In the genomic region with DNA sequence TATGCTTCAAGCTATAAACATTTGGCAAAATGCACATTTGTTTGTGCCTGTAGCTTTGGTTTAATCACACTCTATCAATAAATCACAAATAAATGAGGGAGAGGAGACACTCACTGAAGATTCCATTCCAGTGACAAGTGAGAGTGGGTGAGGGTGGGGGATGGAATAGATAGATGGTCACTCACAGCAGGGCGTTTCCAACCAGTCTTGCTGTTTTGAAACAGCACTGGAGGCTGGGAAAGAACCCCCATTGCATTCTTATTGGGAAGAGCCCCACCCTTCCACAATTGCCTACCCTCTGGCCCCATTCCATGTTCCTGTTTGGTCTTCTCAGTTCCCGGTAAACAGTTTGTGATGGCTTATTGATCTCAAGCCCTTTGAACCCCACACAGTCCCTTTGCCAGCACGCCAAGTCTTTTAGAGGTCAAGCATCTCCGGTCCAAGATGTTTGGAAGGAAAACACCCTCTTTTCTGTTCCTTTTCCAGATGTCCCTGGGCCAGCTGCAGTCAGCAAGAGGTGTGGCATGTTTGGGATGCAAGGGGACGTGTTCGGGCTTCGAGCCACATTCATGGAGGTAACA, we compare ENCODE assay signal across 10 cellular contexts. TPM values are rescaled to one million over a fixed set of nuclear protein-coding genes. Genes with fewer than 3 reads are reported as not detected.
DNase-seq lines count a peak whose midpoint lies in the region; FAIRE-seq lines count a peak whose summit lies in the region.
"Had no signal": no experiment of that assay in that cellular context is flagged by ENCODE, and none has a peak within 500 bp of the region (broad histone marks: within the 10 kb centered on the region; RNA-seq: fewer than 3 reads in every experiment).

No MANE protein-coding gene starts in this region.

- no peak overlapping the region for H3K23ac ChIP-seq in mesenchymal stem cell (ENCODE audit: low read length in 2 of 2)

- no peak overlapping the region for H3K27ac ChIP-seq in mesenchymal stem cell (ENCODE audit: low read length, poor library complexity, severe bottlenecking)
- no peak overlapping the region for H3K27ac ChIP-seq in caudate nucleus (ENCODE audit: low read depth, low read length)

- peak; percentile 50 for FAIRE-seq in urothelium cell line (lab: Jason Lieb, UNC)

- H3K14ac ChIP-seq in mesenchymal stem cell (ENCODE audit: low read length in 2 of 2): no peak overlapping the region

- WGBS in mesenchymal stem cell: 40% methylated on average over 7 of the region's 7 CpGs

- H2BK5ac ChIP-seq in mesenchymal stem cell (ENCODE audit: low read depth, low read length, poor library complexity, severe bottlenecking): no peak overlapping the region

- H3K18ac ChIP-seq in mesenchymal stem cell (ENCODE audit: low read depth in 1 of 2, low read length in 2 of 2): peak overlapping the region; percentile 58 to 69

- H2BK120ac ChIP-seq in mesenchymal stem cell (ENCODE audit: low read depth, low read length): peak overlapping the region; percentile 22

- H2AK5ac ChIP-seq in mesenchymal stem cell (ENCODE audit: low read length, severe bottlenecking): peak overlapping the region; percentile 40

- H2BK12ac ChIP-seq in mesenchymal stem cell (ENCODE audit: low read length in 2 of 2): peak overlapping the region; percentile 60

- H4K91ac ChIP-seq in mesenchymal stem cell (ENCODE audit: low read length): peak overlapping the region; percentile 70

- H3K4me1 ChIP-seq in mesenchymal stem cell (ENCODE audit: control insufficient read depth, insufficient read depth, low read depth, low read length): peaks cover 22% of the 10 kb centered on the region

- peak overlapping the region; percentile 66 for H3K9ac ChIP-seq in mesenchymal stem cell (ENCODE audit: low read length)

- H3K27me3 ChIP-seq in mesenchymal stem cell (ENCODE audit: control insufficient read depth in 1 of 2, insufficient read depth in 1 of 2, low read length in 2 of 2): no peaks in the 10 kb centered on the region
- H3K27me3 ChIP-seq: adrenal gland had no signal

- DNase-seq in HuH-7.5 (ENCODE audit: low spot score) (peak; percentile 45), epidermal melanocyte (ENCODE audit: insufficient read length, low spot score) (peak; percentile 62), mesenchymal stem cell (peak; percentile 76), urothelium cell line (ENCODE audit: low spot score) (peak; percentile 28), T-helper 2 cell (no peak), cerebellar nuclear complex (lab: John Stamatoyannopoulos, UW) (no peak), caudate nucleus (lab: John Stamatoyannopoulos, UW) (no peak)
- DNase-seq: MM.1S; naive thymus-derived CD4-positive, alpha-beta T cell had no signal

- H3K9me3 ChIP-seq in mesenchymal stem cell (ENCODE audit: control insufficient read depth, low read length): no peaks in the 10 kb centered on the region
- H3K9me3 ChIP-seq: adrenal gland had no signal

- H3K4me3 ChIP-seq in mesenchymal stem cell (ENCODE audit: insufficient read depth in 1 of 2, low read depth in 1 of 2, low read length in 2 of 2): peak overlapping the region in 1 of 2 experiments; percentile 50
- H3K4me3 ChIP-seq: adrenal gland had no signal

- H3K79me1 ChIP-seq in mesenchymal stem cell (replicated peaks; ENCODE audit: low read length, poor library complexity, severe bottlenecking): peaks cover 19% of the 10 kb centered on the region

- H3K4ac ChIP-seq in mesenchymal stem cell (ENCODE audit: low read depth in 1 of 2, low read length in 2 of 2): peak overlapping the region; percentile 1 to 57

- H4K8ac ChIP-seq in mesenchymal stem cell (ENCODE audit: low read length): peak overlapping the region; percentile 46

- no peak overlapping the region for H2AFZ ChIP-seq in mesenchymal stem cell (ENCODE audit: low read depth, low read length)

- H3K4me2 ChIP-seq in mesenchymal stem cell (ENCODE audit: low read length, poor library complexity, severe bottlenecking): no peak overlapping the region

- H2BK15ac ChIP-seq in mesenchymal stem cell (ENCODE audit: low read depth, poor library complexity, severe bottlenecking): no peak overlapping the region

- H3K36me3 ChIP-seq in mesenchymal stem cell (ENCODE audit: control insufficient read depth in 1 of 2, insufficient read depth in 2 of 2, low read depth in 1 of 2, low read length in 2 of 2): peaks cover 22 to 23% of the 10 kb centered on the region in 2 experiments
- H3K36me3 ChIP-seq: adrenal gland had no signal

RNA-seq across cellular contexts. Expression of a gene that starts 30.7 kb away (rescaled TPM):
- 22.4 TPM for polyA plus RNA-seq in mesenchymal stem cell (2013, experiment 1 of 2)
- polyA plus RNA-seq in mesenchymal stem cell (2013, experiment 2 of 2): 23.5 TPM
- polyA plus RNA-seq: naive thymus-derived CD4-positive, alpha-beta T cell had no signal

Comparison
In these comparisons a context has a peak if more than half of its experiments do, and no peak if none do; other contexts are left out.
1. DNase-seq: peak in HuH-7.5 (single experiment), epidermal melanocyte (single experiment), mesenchymal stem cell (single experiment) and urothelium cell line (single experiment); none in T-helper 2 cell (0 of 5), cerebellar nuclear complex (0 of 2) and caudate nucleus (0 of 61).